1 cellular context compared by ENCODE assay signal in the genomic region with DNA sequence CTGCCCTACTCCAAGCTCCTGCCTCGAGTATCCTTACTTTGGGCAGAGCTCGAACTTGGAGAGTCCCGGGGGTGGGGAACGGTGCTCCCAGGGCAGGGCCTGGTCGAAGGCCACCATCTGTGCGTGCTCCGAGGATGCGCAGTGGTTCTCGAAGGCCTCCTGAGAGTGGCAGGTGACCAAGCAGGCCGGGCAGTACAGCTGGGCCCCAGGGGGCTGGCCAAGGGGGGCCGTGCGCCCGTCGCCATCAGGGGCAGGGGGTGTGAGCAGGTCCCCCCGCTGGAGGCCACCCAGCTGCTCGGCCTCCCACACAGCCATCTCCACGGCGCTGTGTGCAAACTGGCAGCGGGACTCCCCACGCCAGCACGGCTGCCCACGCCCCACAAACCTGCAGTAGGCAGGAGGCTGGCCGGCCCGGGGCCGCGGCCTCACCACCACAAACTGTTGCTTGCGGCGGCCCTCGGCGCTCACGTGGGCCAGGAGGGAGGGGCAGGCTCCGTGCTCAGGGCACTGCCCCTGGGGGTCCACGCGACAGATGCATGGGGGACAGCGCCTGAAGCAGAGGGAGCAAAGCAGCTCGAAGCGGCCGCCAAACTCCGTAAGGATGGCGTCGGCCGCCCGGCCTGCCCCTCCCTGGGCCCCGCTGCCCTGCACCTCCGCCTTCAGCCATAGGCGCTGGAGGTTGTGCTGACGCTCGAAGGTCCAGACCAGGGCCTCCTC.
TF ChIP-seq lines count a peak whose summit lies in the region.

No MANE protein-coding gene starts in this region.

TF ChIP-seq in HCT116, 20 proteins besides CTCF, POLR2A, EP300 and RAD21 (continued from another document):
- TF ChIP-seq, protein P1, sequence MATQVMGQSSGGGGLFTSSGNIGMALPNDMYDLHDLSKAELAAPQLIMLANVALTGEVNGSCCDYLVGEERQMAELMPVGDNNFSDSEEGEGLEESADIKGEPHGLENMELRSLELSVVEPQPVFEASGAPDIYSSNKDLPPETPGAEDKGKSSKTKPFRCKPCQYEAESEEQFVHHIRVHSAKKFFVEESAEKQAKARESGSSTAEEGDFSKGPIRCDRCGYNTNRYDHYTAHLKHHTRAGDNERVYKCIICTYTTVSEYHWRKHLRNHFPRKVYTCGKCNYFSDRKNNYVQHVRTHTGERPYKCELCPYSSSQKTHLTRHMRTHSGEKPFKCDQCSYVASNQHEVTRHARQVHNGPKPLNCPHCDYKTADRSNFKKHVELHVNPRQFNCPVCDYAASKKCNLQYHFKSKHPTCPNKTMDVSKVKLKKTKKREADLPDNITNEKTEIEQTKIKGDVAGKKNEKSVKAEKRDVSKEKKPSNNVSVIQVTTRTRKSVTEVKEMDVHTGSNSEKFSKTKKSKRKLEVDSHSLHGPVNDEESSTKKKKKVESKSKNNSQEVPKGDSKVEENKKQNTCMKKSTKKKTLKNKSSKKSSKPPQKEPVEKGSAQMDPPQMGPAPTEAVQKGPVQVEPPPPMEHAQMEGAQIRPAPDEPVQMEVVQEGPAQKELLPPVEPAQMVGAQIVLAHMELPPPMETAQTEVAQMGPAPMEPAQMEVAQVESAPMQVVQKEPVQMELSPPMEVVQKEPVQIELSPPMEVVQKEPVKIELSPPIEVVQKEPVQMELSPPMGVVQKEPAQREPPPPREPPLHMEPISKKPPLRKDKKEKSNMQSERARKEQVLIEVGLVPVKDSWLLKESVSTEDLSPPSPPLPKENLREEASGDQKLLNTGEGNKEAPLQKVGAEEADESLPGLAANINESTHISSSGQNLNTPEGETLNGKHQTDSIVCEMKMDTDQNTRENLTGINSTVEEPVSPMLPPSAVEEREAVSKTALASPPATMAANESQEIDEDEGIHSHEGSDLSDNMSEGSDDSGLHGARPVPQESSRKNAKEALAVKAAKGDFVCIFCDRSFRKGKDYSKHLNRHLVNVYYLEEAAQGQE (IDR thresholded peaks at IDR 0.05; ENCODE audit: low read depth), result no peak
- no peak for TF ChIP-seq SP1 (IDR thresholded peaks at IDR 0.05; ENCODE audit: low read depth)
- no peak for TF ChIP-seq TCF7L2 (IDR thresholded peaks at IDR 0.05; ENCODE audit: borderline replicate concordance, extremely low read depth, insufficient read depth, insufficient read length)
- TF ChIP-seq SRF (IDR thresholded peaks at IDR 0.05; ENCODE audit: low read depth), result no peak
- TF ChIP-seq CEBPB (IDR thresholded peaks at IDR 0.05; ENCODE audit: low read depth), result no peak
- no peak for TF ChIP-seq YY1 (IDR thresholded peaks at IDR 0.05; ENCODE audit: extremely low read depth, insufficient replicate concordance, low read depth, low read length)
- TF ChIP-seq, protein P2, sequence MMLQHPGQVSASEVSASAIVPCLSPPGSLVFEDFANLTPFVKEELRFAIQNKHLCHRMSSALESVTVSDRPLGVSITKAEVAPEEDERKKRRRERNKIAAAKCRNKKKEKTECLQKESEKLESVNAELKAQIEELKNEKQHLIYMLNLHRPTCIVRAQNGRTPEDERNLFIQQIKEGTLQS (IDR thresholded peaks at IDR 0.05), result no peak
- TF ChIP-seq EGR1 (IDR thresholded peaks at IDR 0.05; ENCODE audit: low read depth), result no peak
- TF ChIP-seq POLR2AphosphoS5 (IDR thresholded peaks at IDR 0.05; ENCODE audit: low read depth, low read length), result no peak
- no peak for TF ChIP-seq EZH2phosphoT487 (IDR thresholded peaks at IDR 0.05; ENCODE audit: borderline replicate concordance)
- no peak for TF ChIP-seq JUND (IDR thresholded peaks at IDR 0.05)
- TF ChIP-seq, protein P3, sequence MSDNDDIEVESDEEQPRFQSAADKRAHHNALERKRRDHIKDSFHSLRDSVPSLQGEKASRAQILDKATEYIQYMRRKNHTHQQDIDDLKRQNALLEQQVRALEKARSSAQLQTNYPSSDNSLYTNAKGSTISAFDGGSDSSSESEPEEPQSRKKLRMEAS (IDR thresholded peaks at IDR 0.05), result no peak
- no peak for TF ChIP-seq EZH2 (IDR thresholded peaks at IDR 0.05)
